In genomic region chr5:178333821-178334481, GRCh38 we compare ENCODE assay signal across 15 cellular contexts.
DNase-seq lines count a peak whose midpoint lies in the region; ATAC-seq, FAIRE-seq and TF ChIP-seq lines count a peak whose summit lies in the region.
"Had no signal": no experiment of that assay in that cellular context is flagged by ENCODE, and none has a peak within 500 bp of the region (broad histone marks: within the 10 kb centered on the region; RNA-seq: fewer than 3 reads in every experiment).

No MANE protein-coding gene starts in this region.

- H3K4me1 Mint-ChIP-seq in glutamatergic neuron (ENCODE audit: low read depth, unreplicated experiment), result peaks cover 14% of the 10 kb centered on the region

- TF ChIP-seq CTCF in left ventricle myocardium inferior (IDR thresholded peaks at IDR 0.05; ENCODE audit: borderline replicate concordance) (no peak), NB4 (IDR thresholded peaks at IDR 0.05; ENCODE audit: low read depth, low read length) (no peak), kidney (IDR thresholded peaks at IDR 0.05; ENCODE audit: borderline replicate concordance, extremely low read depth, insufficient read depth) (no peak), spleen (IDR thresholded peaks at IDR 0.05 in 8 of 11, conservative IDR thresholded peaks at IDR 0.05 in 3 of 11) (no peak), glutamatergic neuron (IDR thresholded peaks at IDR 0.05; ENCODE audit: partially characterized antibody, unreplicated experiment) (no peak)

- H3K36me3 ChIP-seq in left ventricle myocardium inferior, result no peaks in the 10 kb centered on the region
- no peaks in the 10 kb centered on the region for H3K36me3 ChIP-seq in kidney (ENCODE audit: control insufficient read depth in 1 of 2, insufficient read depth in 2 of 2, low read length in 2 of 2)
- H3K36me3 ChIP-seq in spleen, result no peaks in the 10 kb centered on the region
- H3K36me3 ChIP-seq: HAP-1 had no signal

- H3K27me3 ChIP-seq in left ventricle myocardium inferior (ENCODE audit: low read depth) (no peaks in the 10 kb centered on the region), spleen (replicated peaks in 1 of 7) (no peaks in the 10 kb centered on the region)

- no peak for ATAC-seq in GM18502 (IDR thresholded peaks at IDR 0.05; ENCODE audit: poor library complexity, unreplicated experiment)

- H3K9ac ChIP-seq in kidney (ENCODE audit: low read length in 2 of 2), result no peak overlapping the region

- H3K36me3 Mint-ChIP-seq in glutamatergic neuron (ENCODE audit: unreplicated experiment), result no peaks in the 10 kb centered on the region
- H3K36me3 Mint-ChIP-seq: CD4-positive, CD25-positive, alpha-beta regulatory T cell had no signal

- H3K27me3 Mint-ChIP-seq in glutamatergic neuron (ENCODE audit: unreplicated experiment), result peaks cover 6% of the 10 kb centered on the region
- H3K27me3 Mint-ChIP-seq: CD4-positive, CD25-positive, alpha-beta regulatory T cell had no signal

- no peak overlapping the region for H3K4me3 Mint-ChIP-seq in glutamatergic neuron (ENCODE audit: unreplicated experiment)
- H3K4me3 Mint-ChIP-seq: CD4-positive, CD25-positive, alpha-beta regulatory T cell had no signal

- FAIRE-seq in kidney (lab: Jason Lieb, UNC), result no peak

- TF ChIP-seq POLR2A in NB4 (IDR thresholded peaks at IDR 0.05; ENCODE audit: extremely low read depth, insufficient read length) (no peak), spleen (IDR thresholded peaks at IDR 0.05) (no peak)

- H3K9me3 Mint-ChIP-seq in glutamatergic neuron (ENCODE audit: unreplicated experiment), result peaks cover 9% of the 10 kb centered on the region

- intact Hi-C loops in cardiac septum (cut with DNase I), result loop anchor here (5.0 kb wide), 1 partner anchor 203 kb away; no protein-coding TSS in a partner anchor
- intact Hi-C loops in left ventricle myocardium inferior (cut with micrococcal nuclease), result no loop called here
- intact Hi-C loops in kidney (cut with DNase I), result no loop called here
- intact Hi-C loops in spleen (cut with DNase I; ENCODE audit: low total_unique reads), result no loop called here

- H3K27ac Mint-ChIP-seq in glutamatergic neuron (ENCODE audit: unreplicated experiment), result no peak overlapping the region
- H3K27ac Mint-ChIP-seq: CD4-positive, CD25-positive, alpha-beta regulatory T cell had no signal

- 63 to 84% (median 70%) methylated on average over 17 to 21 of the region's 21 CpGs for WGBS in spleen, 5 donors

- H3K27ac ChIP-seq in left ventricle myocardium inferior (replicated peaks) (no peak overlapping the region), kidney (ENCODE audit: low read depth in 2 of 2, low read length in 2 of 2) (no peak overlapping the region), spleen (peak overlapping the region in 1 of 8 donors; percentile 32)

- H3K4me3 ChIP-seq in left ventricle myocardium inferior (no peak overlapping the region), NB4 (ENCODE audit: low read depth, low read length) (peak overlapping the region; percentile 21), kidney (ENCODE audit: low read length in 2 of 2) (no peak overlapping the region), spleen (no peak overlapping the region)
- H3K4me3 ChIP-seq: HAP-1 had no signal

- H3K9me3 ChIP-seq in left ventricle myocardium inferior (replicated peaks) (no peaks in the 10 kb centered on the region), kidney (ENCODE audit: control insufficient read depth in 1 of 2, low read length in 2 of 2) (no peaks in the 10 kb centered on the region), spleen (no peaks in the 10 kb centered on the region)
- H3K9me3 ChIP-seq: HAP-1 had no signal

- H3K4me1 ChIP-seq in left ventricle myocardium inferior (peaks cover 45% of the 10 kb centered on the region), kidney (ENCODE audit: control insufficient read depth in 1 of 2, insufficient read depth in 1 of 2, low read depth in 1 of 2, low read length in 2 of 2) (peaks cover 0 to 2% of the 10 kb centered on the region in 2 donors), spleen (peaks cover 5 to 61% (median 27%) of the 10 kb centered on the region in 6 donors)
- H3K4me1 ChIP-seq: HAP-1 had no signal

- DNase-seq in cardiac septum (ENCODE audit: low spot score) (peak; percentile 69), left ventricle myocardium inferior (no peak), NB4 (ENCODE audit: low read depth) (peak; percentile 79), kidney (peak; percentile 51), spleen (peak; percentile 66), glutamatergic neuron (no peak)
- no peak for DNase-seq in activated T-cell treated with anti-CD3 and anti-CD28 coated beads, Interleukin-2, amount 50 U/mL, for 48 hours
- DNase-seq: CD4-positive, CD25-positive, alpha-beta regulatory T cell; Karpas-422; NCI-H1417 treated with DMSO at 0.1 percent for 48 hours; NCI-H2029 treated with DMSO at 0.1 percent for 48 hours; NCI-H510A; RPMI8226 had no signal

Comparison
In these comparisons a context has a peak if more than half of its experiments do, and no peak if none do; other contexts are left out.
1. DNase-seq: peak in cardiac septum (single experiment), NB4 (single experiment), kidney (single experiment) and spleen (single experiment); none in left ventricle myocardium inferior (single experiment), glutamatergic neuron (single experiment) and activated T-cell treated with anti-CD3 and anti-CD28 coated beads, Interleukin-2, amount 50 U/mL, for 48 hours (0 of 2).